Comparison of ENCODE assay signal across 16 cellular contexts in genomic region chr6:109678240-109678639, GRCh38.
"Had no signal": no experiment of that assay in that cellular context is flagged by ENCODE, and none has a peak within 500 bp of the region (broad histone marks: within the 10 kb centered on the region; RNA-seq: fewer than 3 reads in every experiment).

No MANE protein-coding gene starts in this region.

- H3K4me1 ChIP-seq: foreskin keratinocyte had no signal

- DNase-seq: activated CD4-positive, alpha-beta T cell treated with anti-CD3 and anti-CD28 coated beads for 48 hours; activated CD8-positive, alpha-beta memory T cell treated with anti-CD3 and anti-CD28 coated beads, Interleukin-2, amount 50 U/mL, for 4 hours; activated CD8-positive, alpha-beta T cell treated with anti-CD3 and anti-CD28 coated beads for 36 hours; activated gamma-delta T cell; activated T-cell treated with anti-CD3 and anti-CD28 coated beads, Interleukin-2, amount 50 U/mL, for 48 hours; amniotic stem cell; cerebellar nuclear complex; effector CD8-positive, alpha-beta T cell; foreskin keratinocyte; glutamatergic neuron; retina; stimulated activated CD4-positive, alpha-beta T cell treated with anti-CD3 and anti-CD28 coated beads, Interleukin-2, amount 100 ng/mL, for 48 hours; T-helper 2 cell had no signal

- H3K27ac ChIP-seq: foreskin keratinocyte, neutrophil had no signal

- H3K4me3 Mint-ChIP-seq: activated CD8-positive, alpha-beta T cell treated with anti-CD3 and anti-CD28 coated beads for 36 hours; stimulated activated memory B cell treated with anti-CD40 and anti-IgM and Interleukin-4, amounts not matched to agents 10 μg/mL and 1 μg/mL and 100 μg/mL, for 72 hours had no signal

- H3K9me3 ChIP-seq: neutrophil had no signal

- H3K36me3 ChIP-seq: neutrophil had no signal

- H3K27me3 ChIP-seq: foreskin keratinocyte, neutrophil had no signal

- H3K27ac Mint-ChIP-seq: activated CD8-positive, alpha-beta T cell treated with anti-CD3 and anti-CD28 coated beads for 36 hours; activated naive CD4-positive, alpha-beta T cell treated with anti-CD3 and anti-CD28 coated beads, Interleukin-2, amount 50 U/mL, for 72 hours; stimulated activated memory B cell treated with anti-CD40 and anti-IgM and Interleukin-4, amounts not matched to agents 10 μg/mL and 1 μg/mL and 100 μg/mL, for 72 hours had no signal

- H3K27me3 Mint-ChIP-seq: activated CD8-positive, alpha-beta T cell treated with anti-CD3 and anti-CD28 coated beads for 36 hours; stimulated activated memory B cell treated with anti-CD40 and anti-IgM and Interleukin-4, amounts not matched to agents 10 μg/mL and 1 μg/mL and 100 μg/mL, for 72 hours had no signal

- ATAC-seq: activated CD8-positive, alpha-beta T cell treated with anti-CD3 and anti-CD28 coated beads for 36 hours; foreskin keratinocyte; stimulated activated memory B cell treated with anti-CD40 and anti-IgM and Interleukin-4, amounts not matched to agents 10 μg/mL and 1 μg/mL and 100 μg/mL, for 72 hours had no signal

- H3K9me3 Mint-ChIP-seq: activated CD8-positive, alpha-beta T cell treated with anti-CD3 and anti-CD28 coated beads for 36 hours; stimulated activated memory B cell treated with anti-CD40 and anti-IgM and Interleukin-4, amounts not matched to agents 10 μg/mL and 1 μg/mL and 100 μg/mL, for 72 hours had no signal
